Comparison of ENCODE assay signal across 1 cellular context in the genomic region with DNA sequence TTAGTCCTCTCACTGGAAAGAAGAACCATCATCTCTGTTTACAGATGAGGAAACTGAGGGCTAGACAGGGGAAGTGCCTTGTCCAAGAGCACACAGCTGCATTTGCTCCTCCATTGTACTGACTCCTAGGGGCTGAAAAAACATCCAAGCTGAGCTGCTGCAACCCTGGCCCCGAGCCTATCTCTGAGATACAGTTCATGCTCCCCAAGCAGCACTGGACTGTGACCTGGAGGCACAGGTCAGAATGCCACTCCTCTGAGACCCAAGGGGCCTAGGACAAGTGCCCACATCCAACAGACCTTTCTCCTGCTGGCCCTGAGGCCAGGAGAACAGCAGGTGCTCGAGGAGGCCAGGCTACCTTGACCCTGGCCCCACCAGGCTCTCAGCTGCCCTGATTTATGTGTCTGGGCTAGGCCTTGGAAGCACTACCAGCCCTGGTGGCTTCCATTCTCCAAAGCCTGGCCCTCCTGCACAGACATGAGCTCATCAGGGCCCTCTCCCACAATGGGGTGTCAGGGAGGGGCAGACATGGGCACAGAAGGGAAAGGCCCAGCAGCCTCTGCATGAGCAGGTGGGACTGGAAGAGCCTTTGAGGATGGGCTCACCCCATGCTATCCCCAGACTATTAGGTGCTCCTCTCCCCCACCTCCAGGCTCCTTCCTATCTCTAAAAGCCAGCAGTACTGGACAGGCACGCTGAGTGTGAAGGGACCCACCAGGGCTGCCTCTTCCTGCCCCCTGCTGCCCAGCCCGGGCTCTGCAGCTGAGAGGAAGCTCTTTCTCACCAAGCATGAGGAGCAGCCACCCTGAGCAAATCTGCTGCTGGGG.
A peak's percentile ranks its signal among the peaks of the same experiment; 100 is the strongest.
TF ChIP-seq lines count a peak whose summit lies in the region.

No MANE protein-coding gene starts in this region.

TF ChIP-seq in K562, 482 proteins besides CTCF, POLR2A, EP300 and RAD21 (continued from another document and continues in another):
- TF ChIP-seq, protein P1, sequence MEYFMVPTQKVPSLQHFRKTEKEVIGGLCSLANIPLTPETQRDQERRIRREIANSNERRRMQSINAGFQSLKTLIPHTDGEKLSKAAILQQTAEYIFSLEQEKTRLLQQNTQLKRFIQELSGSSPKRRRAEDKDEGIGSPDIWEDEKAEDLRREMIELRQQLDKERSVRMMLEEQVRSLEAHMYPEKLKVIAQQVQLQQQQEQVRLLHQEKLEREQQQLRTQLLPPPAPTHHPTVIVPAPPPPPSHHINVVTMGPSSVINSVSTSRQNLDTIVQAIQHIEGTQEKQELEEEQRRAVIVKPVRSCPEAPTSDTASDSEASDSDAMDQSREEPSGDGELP (CRISPR knock-in tag; IDR thresholded peaks at IDR 0.05; ENCODE audit: borderline replicate concordance) = peak; percentile 83
- TF ChIP-seq TCF3 (CRISPR knock-in tag; IDR thresholded peaks at IDR 0.05) (peak; percentile 65), FOS (IDR thresholded peaks at IDR 0.05; ENCODE audit: extremely low read depth, insufficient read length) (no peak), SMC3 (conservative IDR thresholded peaks at IDR 0.05; ENCODE audit: insufficient read depth, low read depth, low read length) (peak; percentile 88), DPF2 (IDR thresholded peaks at IDR 0.05) (0 out of 2 replicates have a peak, but pooled peaks have one; percentile 40), L3MBTL2 (IDR thresholded peaks at IDR 0.05) (peak; percentile 38; the same call in 1 of the 2 replicates), MEF2A (IDR thresholded peaks at IDR 0.05; ENCODE audit: control insufficient read depth, low read depth, low read length) (no peak), ETV1 (tag; conservative IDR thresholded peaks at IDR 0.05; ENCODE audit: low read depth) (peak; percentile 31), NFRKB (IDR thresholded peaks at IDR 0.05; ENCODE audit: low read depth) (no peak), ADNP (tag; IDR thresholded peaks at IDR 0.05) (no peak), CTBP1 (IDR thresholded peaks at IDR 0.05; ENCODE audit: borderline replicate concordance) (peak; percentile 50; the same call in 1 of the 2 replicates), HCFC1 (IDR thresholded peaks at IDR 0.05; ENCODE audit: low read depth, low read length) (peak; percentile 18; the same call in 1 of the 2 replicates), GTF2E2 (tag; IDR thresholded peaks at IDR 0.05) (no peak), POLR2G (IDR thresholded peaks at IDR 0.05; ENCODE audit: low read depth, low read length) (no peak), NFIC (IDR thresholded peaks at IDR 0.05) (peak; percentile 31), ZFP36 (IDR thresholded peaks at IDR 0.05; ENCODE audit: low read depth, low read length, partially characterized antibody) (peak; percentile 47), TEAD4 (IDR thresholded peaks at IDR 0.05; ENCODE audit: low read length) (peak; percentile 30; the same call in 1 of the 2 replicates), TEAD4 (CRISPR knock-in tag; IDR thresholded peaks at IDR 0.05; ENCODE audit: borderline replicate concordance) (0 out of 2 replicates have a peak, but pooled peaks have one; percentile 60), SRSF1 (IDR thresholded peaks at IDR 0.05; ENCODE audit: low read depth, low read length) (no peak), GATA2 (CRISPR knock-in tag; IDR thresholded peaks at IDR 0.05) (peak; percentile 26; the same call in 1 of the 2 replicates), ATF7 (IDR thresholded peaks at IDR 0.05) (peak; percentile 25; the same call in 1 of the 2 replicates), IRF9 (tag; IDR thresholded peaks at IDR 0.05) (no peak), ZBTB17 (CRISPR knock-in tag; IDR thresholded peaks at IDR 0.05) (no peak), ZNF436 (CRISPR knock-in tag; IDR thresholded peaks at IDR 0.05) (no peak), SP1 (CRISPR knock-in tag; IDR thresholded peaks at IDR 0.05) (no peak), NONO (IDR thresholded peaks at IDR 0.05; ENCODE audit: low read depth in 2 of 2, low read length in 1 of 2) (0 out of 4 replicates have a peak, but pooled peaks of 1 of the 2 experiments have one; percentile 43), CTCFL (IDR thresholded peaks at IDR 0.05; ENCODE audit: borderline replicate concordance, insufficient read depth, low read depth, low read length, poor library complexity, severe bottlenecking) (peak; percentile 16), JUND (IDR thresholded peaks at IDR 0.05; ENCODE audit: borderline replicate concordance, low read depth, low read length) (0 out of 2 replicates have a peak, but pooled peaks have one; percentile 53), JUND (tag; IDR thresholded peaks at IDR 0.05; ENCODE audit: borderline replicate concordance, low read depth, low read length) (no peak; the same call in 2 of the 3 replicates), FOXM1 (IDR thresholded peaks at IDR 0.05; ENCODE audit: low read depth) (no peak), FOXM1 (CRISPR knock-in tag; IDR thresholded peaks at IDR 0.05; ENCODE audit: low read depth) (0 out of 2 replicates have a peak, but pooled peaks have one; percentile 37), STAG1 (CRISPR knock-in tag; IDR thresholded peaks at IDR 0.05; ENCODE audit: borderline replicate concordance) (peak; percentile 79; the same call in 1 of the 2 replicates), SOX6 (IDR thresholded peaks at IDR 0.05) (0 out of 2 replicates have a peak, but pooled peaks have one; percentile 17), CHD1 (IDR thresholded peaks at IDR 0.05; ENCODE audit: low read length) (no peak), TAL1 (IDR thresholded peaks at IDR 0.05) (peak; percentile 58), HEY1 (CRISPR knock-in tag; IDR thresholded peaks at IDR 0.05; ENCODE audit: borderline replicate concordance) (no peak), RCOR1 (IDR thresholded peaks at IDR 0.05; ENCODE audit: borderline replicate concordance in 1 of 2, low read depth in 2 of 2, low read length in 2 of 2) (peak in 1 of 2 experiments; percentile 69; a peak in 1 of 4 replicates), ARID1B (IDR thresholded peaks at IDR 0.05) (peak; percentile 62), SREBF2 (CRISPR knock-in tag; IDR thresholded peaks at IDR 0.05) (no peak), FOXJ3 (CRISPR knock-in tag; IDR thresholded peaks at IDR 0.05) (no peak), ZNF263 (CRISPR knock-in tag; IDR thresholded peaks at IDR 0.05; ENCODE audit: borderline replicate concordance) (peak; percentile 71; the same call in 1 of the 2 replicates), MAFK (IDR thresholded peaks at IDR 0.05; ENCODE audit: low read length) (peak; percentile 6; the same call in 1 of the 2 replicates), FOXP1 (CRISPR knock-in tag; IDR thresholded peaks at IDR 0.05) (peak; percentile 72; the same call in 1 of the 2 replicates), DEAF1 (CRISPR knock-in tag; IDR thresholded peaks at IDR 0.05) (0 out of 2 replicates have a peak, but pooled peaks have one; percentile 28), MYNN (IDR thresholded peaks at IDR 0.05) (0 out of 2 replicates have a peak, but pooled peaks have one; percentile 52), MYNN (CRISPR knock-in tag; IDR thresholded peaks at IDR 0.05) (no peak), FOXA3 (CRISPR knock-in tag; conservative IDR thresholded peaks at IDR 0.05 in 1 of 2, IDR thresholded peaks at IDR 0.05 in 1 of 2) (0 out of 4 replicates have a peak, but pooled peaks of 1 of the 2 experiments have one; percentile 18), FOXA1 (IDR thresholded peaks at IDR 0.05; ENCODE audit: borderline replicate concordance) (no peak), CBFB (CRISPR knock-in tag; IDR thresholded peaks at IDR 0.05) (peak; percentile 65; the same call in 1 of the 2 replicates)
- TF ChIP-seq, protein P2, sequence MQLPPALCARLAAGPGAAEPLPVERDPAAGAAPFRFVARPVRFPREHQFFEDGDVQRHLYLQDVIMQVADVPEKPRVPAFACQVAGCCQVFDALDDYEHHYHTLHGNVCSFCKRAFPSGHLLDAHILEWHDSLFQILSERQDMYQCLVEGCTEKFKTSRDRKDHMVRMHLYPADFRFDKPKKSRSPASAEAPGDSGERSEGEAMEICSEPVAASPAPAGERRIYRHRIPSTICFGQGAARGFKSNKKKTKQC (CRISPR knock-in tag; IDR thresholded peaks at IDR 0.05) = peak; percentile 81
- TF ChIP-seq, protein P3, sequence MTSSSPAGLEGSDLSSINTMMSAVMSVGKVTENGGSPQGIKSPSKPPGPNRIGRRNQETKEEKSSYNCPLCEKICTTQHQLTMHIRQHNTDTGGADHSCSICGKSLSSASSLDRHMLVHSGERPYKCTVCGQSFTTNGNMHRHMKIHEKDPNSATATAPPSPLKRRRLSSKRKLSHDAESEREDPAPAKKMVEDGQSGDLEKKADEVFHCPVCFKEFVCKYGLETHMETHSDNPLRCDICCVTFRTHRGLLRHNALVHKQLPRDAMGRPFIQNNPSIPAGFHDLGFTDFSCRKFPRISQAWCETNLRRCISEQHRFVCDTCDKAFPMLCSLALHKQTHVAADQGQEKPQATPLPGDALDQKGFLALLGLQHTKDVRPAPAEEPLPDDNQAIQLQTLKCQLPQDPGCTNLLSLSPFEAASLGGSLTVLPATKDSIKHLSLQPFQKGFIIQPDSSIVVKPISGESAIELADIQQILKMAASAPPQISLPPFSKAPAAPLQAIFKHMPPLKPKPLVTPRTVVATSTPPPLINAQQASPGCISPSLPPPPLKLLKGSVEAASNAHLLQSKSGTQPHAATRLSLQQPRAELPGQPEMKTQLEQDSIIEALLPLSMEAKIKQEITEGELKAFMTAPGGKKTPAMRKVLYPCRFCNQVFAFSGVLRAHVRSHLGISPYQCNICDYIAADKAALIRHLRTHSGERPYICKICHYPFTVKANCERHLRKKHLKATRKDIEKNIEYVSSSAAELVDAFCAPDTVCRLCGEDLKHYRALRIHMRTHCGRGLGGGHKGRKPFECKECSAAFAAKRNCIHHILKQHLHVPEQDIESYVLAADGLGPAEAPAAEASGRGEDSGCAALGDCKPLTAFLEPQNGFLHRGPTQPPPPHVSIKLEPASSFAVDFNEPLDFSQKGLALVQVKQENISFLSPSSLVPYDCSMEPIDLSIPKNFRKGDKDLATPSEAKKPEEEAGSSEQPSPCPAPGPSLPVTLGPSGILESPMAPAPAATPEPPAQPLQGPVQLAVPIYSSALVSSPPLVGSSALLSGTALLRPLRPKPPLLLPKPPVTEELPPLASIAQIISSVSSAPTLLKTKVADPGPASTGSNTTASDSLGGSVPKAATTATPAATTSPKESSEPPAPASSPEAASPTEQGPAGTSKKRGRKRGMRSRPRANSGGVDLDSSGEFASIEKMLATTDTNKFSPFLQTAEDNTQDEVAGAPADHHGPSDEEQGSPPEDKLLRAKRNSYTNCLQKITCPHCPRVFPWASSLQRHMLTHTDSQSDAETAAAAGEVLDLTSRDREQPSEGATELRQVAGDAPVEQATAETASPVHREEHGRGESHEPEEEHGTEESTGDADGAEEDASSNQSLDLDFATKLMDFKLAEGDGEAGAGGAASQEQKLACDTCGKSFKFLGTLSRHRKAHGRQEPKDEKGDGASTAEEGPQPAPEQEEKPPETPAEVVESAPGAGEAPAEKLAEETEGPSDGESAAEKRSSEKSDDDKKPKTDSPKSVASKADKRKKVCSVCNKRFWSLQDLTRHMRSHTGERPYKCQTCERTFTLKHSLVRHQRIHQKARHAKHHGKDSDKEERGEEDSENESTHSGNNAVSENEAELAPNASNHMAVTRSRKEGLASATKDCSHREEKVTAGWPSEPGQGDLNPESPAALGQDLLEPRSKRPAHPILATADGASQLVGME (CRISPR knock-in tag; IDR thresholded peaks at IDR 0.05) = no peak
- TF ChIP-seq, protein P4, sequence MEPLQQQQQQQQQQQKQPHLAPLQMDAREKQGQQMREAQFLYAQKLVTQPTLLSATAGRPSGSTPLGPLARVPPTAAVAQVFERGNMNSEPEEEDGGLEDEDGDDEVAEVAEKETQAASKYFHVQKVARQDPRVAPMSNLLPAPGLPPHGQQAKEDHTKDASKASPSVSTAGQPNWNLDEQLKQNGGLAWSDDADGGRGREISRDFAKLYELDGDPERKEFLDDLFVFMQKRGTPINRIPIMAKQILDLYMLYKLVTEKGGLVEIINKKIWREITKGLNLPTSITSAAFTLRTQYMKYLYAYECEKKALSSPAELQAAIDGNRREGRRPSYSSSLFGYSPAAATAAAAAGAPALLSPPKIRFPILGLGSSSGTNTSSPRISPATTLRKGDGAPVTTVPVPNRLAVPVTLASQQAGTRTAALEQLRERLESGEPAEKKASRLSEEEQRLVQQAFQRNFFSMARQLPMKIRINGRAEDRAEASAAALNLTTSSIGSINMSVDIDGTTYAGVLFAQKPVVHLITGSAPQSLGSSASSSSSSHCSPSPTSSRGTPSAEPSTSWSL (CRISPR knock-in tag; IDR thresholded peaks at IDR 0.05; ENCODE audit: borderline replicate concordance) = no peak
